8 cellular contexts compared by ENCODE assay signal in genomic region chr11:78000193-78000592, GRCh38. TPM values are rescaled to one million over a fixed set of nuclear protein-coding genes. Genes with fewer than 3 reads are reported as not detected.
DNase-seq lines count a peak whose midpoint lies in the region; ATAC-seq and TF ChIP-seq lines count a peak whose summit lies in the region.

No MANE protein-coding gene starts in this region.

- no peaks in the 10 kb centered on the region for H3K27me3 Mint-ChIP-seq in activated naive CD4-positive, alpha-beta T cell treated with anti-CD3 and anti-CD28 coated beads for 36 hours (ENCODE audit: low read depth)

- H3K4me1 Mint-ChIP-seq in activated naive CD4-positive, alpha-beta T cell treated with anti-CD3 and anti-CD28 coated beads for 36 hours (ENCODE audit: low read depth), result peaks cover 5% of the 10 kb centered on the region

- no peak overlapping the region for H2AFZ ChIP-seq in PC-3 (ENCODE audit: low read length)

- H3K27ac Mint-ChIP-seq in activated naive CD4-positive, alpha-beta T cell treated with anti-CD3 and anti-CD28 coated beads for 36 hours, result no peak overlapping the region

- POLR2A ChIA-PET in PC-3 (lab: Charles Lee; ENCODE audit: unreplicated experiment), result no interaction called here

- no peaks in the 10 kb centered on the region for H3K27me3 ChIP-seq in PC-3 (ENCODE audit: low read length)

- H3K4me2 ChIP-seq in PC-3 (ENCODE audit: low read length), result no peak overlapping the region

- intact Hi-C loops in PC-3 (cut with micrococcal nuclease), result loop anchor here (1.0 kb wide), 2 partner anchors 46 to 224 kb away; no protein-coding TSS in a partner anchor
- intact Hi-C loops in activated naive CD4-positive, alpha-beta T cell treated with anti-CD3 and anti-CD28 coated beads for 36 hours (cut with micrococcal nuclease), result loop anchor here (1.0 kb wide), 1 partner anchor 180 kb away; the partner anchor contains the start of gene RSF1

- no peaks in the 10 kb centered on the region for H3K9me3 Mint-ChIP-seq in activated naive CD4-positive, alpha-beta T cell treated with anti-CD3 and anti-CD28 coated beads for 36 hours

- no peaks in the 10 kb centered on the region for H3K36me3 Mint-ChIP-seq in activated naive CD4-positive, alpha-beta T cell treated with anti-CD3 and anti-CD28 coated beads for 36 hours (ENCODE audit: low read depth)

- CTCF ChIA-PET in PC-3 (lab: Charles Lee), result interaction anchor here (0.7 to 1.1 kb wide), 2 partner anchors 45 to 380 kb away, joined by 3 to 5 read pairs; no protein-coding TSS in a partner anchor
- CTCF ChIA-PET in activated naive CD4-positive, alpha-beta T cell treated with anti-CD3 and anti-CD28 coated beads for 36 hours (lab: Charles Lee), result interaction anchor here (0.6 to 2.1 kb wide), 17 partner anchors 8 to 248 kb away, joined by 3 to 14 read pairs (median 3); no protein-coding TSS in a partner anchor

- H3K9me3 ChIP-seq in PC-3 (ENCODE audit: low read length), result no peaks in the 10 kb centered on the region

- peak; percentile 66 for ATAC-seq in GM18867 (IDR thresholded peaks at IDR 0.05; ENCODE audit: unreplicated experiment)
- peak; percentile 91 for ATAC-seq in PC-3

- H3K79me2 ChIP-seq in PC-3 (ENCODE audit: low read length), result no peaks in the 10 kb centered on the region

- peaks cover 4% of the 10 kb centered on the region; the same call in 1 of the 2 replicates for H3K4me1 ChIP-seq in PC-3 (ENCODE audit: insufficient read depth, low read length)

- no peaks in the 10 kb centered on the region for H3K9me2 ChIP-seq in PC-3 (replicated peaks; ENCODE audit: low read length)

- no peak overlapping the region for H3K4me3 Mint-ChIP-seq in activated naive CD4-positive, alpha-beta T cell treated with anti-CD3 and anti-CD28 coated beads for 36 hours

- DNase-seq in AG10803 (ENCODE audit: low read depth), result peak; percentile 73
- peak; percentile 79 for DNase-seq in LNCaP clone FGC (ENCODE audit: low read depth)
- peak; percentile 82 for DNase-seq in PC-3
- DNase-seq in activated naive CD4-positive, alpha-beta T cell treated with anti-CD3 and anti-CD28 coated beads for 36 hours, result peak; percentile 66
- DNase-seq in glomerular visceral epithelial cell (ENCODE audit: extremely low spot score), result peak; percentile 74
- DNase-seq in pulmonary artery endothelial cell (ENCODE audit: low read depth, low spot score), result peak; percentile 48
- no peak for DNase-seq in ureter (ENCODE audit: low spot score)

- H3K4me3 ChIP-seq in AG10803 (ENCODE audit: low read length) (no peak overlapping the region), LNCaP clone FGC (ENCODE audit: low read depth, low read length) (no peak overlapping the region), PC-3 (ENCODE audit: low read length) (no peak overlapping the region)

- no peak overlapping the region for H3K27ac ChIP-seq in PC-3 (ENCODE audit: low read length)

- BruUV-seq in PC-3 (replicated peaks; lab: Mats Ljungman, UMichigan), result no TSS peak

- H3K36me3 ChIP-seq in PC-3 (ENCODE audit: low read depth, low read length), result no peaks in the 10 kb centered on the region

- TF ChIP-seq CTCF in AG10803 (conservative IDR thresholded peaks at IDR 0.05; ENCODE audit: low read length) (peak; percentile 76), LNCaP clone FGC (IDR thresholded peaks at IDR 0.05; ENCODE audit: control insufficient read depth, extremely low read depth, insufficient read depth) (peak; percentile 62), PC-3 (conservative IDR thresholded peaks at IDR 0.05; ENCODE audit: low read depth, low read length) (peak; percentile 89)

- H3F3A ChIP-seq in PC-3 (ENCODE audit: low read length, unreplicated experiment), result no peaks in the 10 kb centered on the region

- H3K9ac ChIP-seq in PC-3 (ENCODE audit: low read length), result no peak overlapping the region

- H4K20me1 ChIP-seq in PC-3 (ENCODE audit: low read length), result no peaks in the 10 kb centered on the region

RNA-seq across cellular contexts. Expression of gene INTS4, which starts 5.7 kb away (rescaled TPM):
- 42.2 and 50.8 TPM in 2 replicates for total RNA-seq in PC-3 (2014; rRNA removed)
- total RNA-seq in activated naive CD4-positive, alpha-beta T cell treated with anti-CD3 and anti-CD28 coated beads for 36 hours, result 10 to 100 TPM; 45.5 to 46.0 TPM
- total RNA-seq in pulmonary artery endothelial cell, result 30.5 and 37.5 TPM in 2 replicates
- 38.7 TPM for total RNA-seq in ureter

RNA-seq across cellular contexts. Expression of gene KCTD14, which starts 22.9 kb away (rescaled TPM):
- 1.6 and 3.6 TPM in 2 replicates for total RNA-seq in PC-3 (2014; rRNA removed)
- total RNA-seq in activated naive CD4-positive, alpha-beta T cell treated with anti-CD3 and anti-CD28 coated beads for 36 hours, result under 1 TPM in 1 of 2 experiments, not detected in 1; 0.27 TPM
- 0.20 and 2.0 TPM in 2 replicates for total RNA-seq in pulmonary artery endothelial cell
- total RNA-seq in ureter, result 7.6 TPM
